ENCODE assay signal across 2 cellular contexts in the genomic region with DNA sequence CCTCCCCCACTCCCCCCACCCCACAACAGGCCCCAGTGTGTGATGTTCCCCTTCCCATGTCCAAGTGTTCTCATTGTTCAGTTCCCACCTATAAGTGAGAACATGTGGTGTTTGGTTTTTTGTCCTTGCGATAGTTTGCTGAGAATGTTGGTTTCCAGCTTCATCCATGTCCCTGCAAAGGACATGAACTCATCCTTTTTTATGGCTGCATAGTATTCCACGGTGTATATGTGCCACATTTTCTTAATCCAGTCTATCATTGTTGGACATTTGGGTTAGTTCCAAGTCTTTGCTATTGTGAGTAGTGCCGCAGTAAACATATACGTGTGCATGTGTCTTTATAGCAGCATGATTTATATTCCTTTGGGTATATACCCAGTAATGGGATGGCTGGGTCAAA.
DNase-seq lines count a peak whose midpoint lies in the region; ATAC-seq, FAIRE-seq and TF ChIP-seq lines count a peak whose summit lies in the region.
"Not testable (repeated sequence)": the region's sequence is repeated elsewhere in the genome, so short reads cannot be mapped to it uniquely, and the experiment has no call there.

No MANE protein-coding gene starts in this region.

- intact Hi-C loops in K562 (cut with micrococcal nuclease): not testable (repeated sequence)

- TF ChIP-seq CTCF in HEK293 (tag by site-specific recombination; IDR thresholded peaks at IDR 0.05); K562 (IDR thresholded peaks at IDR 0.05 in 2 of 3, conservative IDR thresholded peaks at IDR 0.05 in 1 of 3; ENCODE audit: insufficient read depth in 2 of 3, low read depth in 1 of 3, low read length in 3 of 3): not testable (repeated sequence)

- H3K27me3 ChIP-seq in K562 (ENCODE audit: control insufficient read depth in 2 of 2, insufficient read depth in 2 of 2, low read length in 2 of 2): not testable (repeated sequence)

- not testable (repeated sequence) for H3K36me3 ChIP-seq in HEK293 (ENCODE audit: control insufficient read depth in 2 of 2, insufficient read depth in 1 of 2, low read length in 2 of 2); K562 (ENCODE audit: control insufficient read depth, insufficient read depth, low read length)

- not testable (repeated sequence) for H3K27ac ChIP-seq in HEK293 (ENCODE audit: extremely low read depth, low read depth, low read length); K562 (ENCODE audit: extremely low read depth, low read depth, low read length)

- POLR2A ChIA-PET in HEK293 (lab: Yijun Ruan, JAX); K562 (lab: Yijun Ruan, JAX): not testable (repeated sequence)

- not testable (repeated sequence) for H3K4me1 ChIP-seq in HEK293 (ENCODE audit: control insufficient read depth, insufficient read depth, low read length); K562 (replicated peaks in 1 of 2; ENCODE audit: control insufficient read depth in 2 of 2, insufficient read depth in 2 of 2, low read length in 2 of 2)

- BruUV-seq in K562 (replicated peaks; lab: Mats Ljungman, UMichigan): not testable (repeated sequence)

- ATAC-seq in K562: not testable (repeated sequence)

- CTCF ChIA-PET in HEK293 (lab: Yijun Ruan, JAX); K562 (lab: Yijun Ruan, JAX; ENCODE audit: low intra/inter-chr PET ratio): not testable (repeated sequence)

- TF ChIP-seq EP300 in K562 (IDR thresholded peaks at IDR 0.05; ENCODE audit: low read length): not testable (repeated sequence)

- FAIRE-seq in K562 (lab: Jason Lieb, UNC): not testable (repeated sequence)

- H3K9me3 ChIP-seq in HEK293 (ENCODE audit: control insufficient read depth, insufficient read depth, low read depth, low read length); K562 (replicated peaks; ENCODE audit: control insufficient read depth, insufficient read depth, low read depth, low read length): not testable (repeated sequence)

- not testable (repeated sequence) for DNase-seq in K562 (ENCODE audit: extremely low read depth in 1 of 4, low spot score in 3 of 4)

- TF ChIP-seq RAD21 in K562 (CRISPR knock-in tag; conservative IDR thresholded peaks at IDR 0.05 in 1 of 2, IDR thresholded peaks at IDR 0.05 in 1 of 2): not testable (repeated sequence)

- WGBS in K562 (ENCODE audit: insufficient coverage, low coverage, missing lambda C conversion rate): 77% methylated on average over 3 of the region's 4 CpGs

- H3K4me3 ChIP-seq in HEK293 (ENCODE audit: low read depth, low read length); K562: not testable (repeated sequence)

- not testable (repeated sequence) for H3K9me1 ChIP-seq in K562 (ENCODE audit: control insufficient read depth, insufficient read depth, low read length)

- not testable (repeated sequence) for H3K79me2 ChIP-seq in K562 (ENCODE audit: control insufficient read depth, insufficient read depth, low read length)

- H4K20me1 ChIP-seq in K562 (replicated peaks; ENCODE audit: control insufficient read depth, insufficient read depth, low read length): not testable (repeated sequence)

- in situ Hi-C loops in K562 (cut with MboI): not testable (repeated sequence)

- not testable (repeated sequence) for H3K9ac ChIP-seq in K562 (ENCODE audit: insufficient read depth in 1 of 2, low read depth in 2 of 2, low read length in 2 of 2)

- TF ChIP-seq POLR2A in K562 (conservative IDR thresholded peaks at IDR 0.05): not testable (repeated sequence)

- not testable (repeated sequence) for H3K4me2 ChIP-seq in K562 (ENCODE audit: insufficient read depth, low read length)

- not testable (repeated sequence) for H2AFZ ChIP-seq in K562 (ENCODE audit: low read depth, low read length)

TF ChIP-seq in HEK293, 187 proteins besides CTCF, POLR2A, EP300 and RAD21:
- TF ChIP-seq, protein P1, sequence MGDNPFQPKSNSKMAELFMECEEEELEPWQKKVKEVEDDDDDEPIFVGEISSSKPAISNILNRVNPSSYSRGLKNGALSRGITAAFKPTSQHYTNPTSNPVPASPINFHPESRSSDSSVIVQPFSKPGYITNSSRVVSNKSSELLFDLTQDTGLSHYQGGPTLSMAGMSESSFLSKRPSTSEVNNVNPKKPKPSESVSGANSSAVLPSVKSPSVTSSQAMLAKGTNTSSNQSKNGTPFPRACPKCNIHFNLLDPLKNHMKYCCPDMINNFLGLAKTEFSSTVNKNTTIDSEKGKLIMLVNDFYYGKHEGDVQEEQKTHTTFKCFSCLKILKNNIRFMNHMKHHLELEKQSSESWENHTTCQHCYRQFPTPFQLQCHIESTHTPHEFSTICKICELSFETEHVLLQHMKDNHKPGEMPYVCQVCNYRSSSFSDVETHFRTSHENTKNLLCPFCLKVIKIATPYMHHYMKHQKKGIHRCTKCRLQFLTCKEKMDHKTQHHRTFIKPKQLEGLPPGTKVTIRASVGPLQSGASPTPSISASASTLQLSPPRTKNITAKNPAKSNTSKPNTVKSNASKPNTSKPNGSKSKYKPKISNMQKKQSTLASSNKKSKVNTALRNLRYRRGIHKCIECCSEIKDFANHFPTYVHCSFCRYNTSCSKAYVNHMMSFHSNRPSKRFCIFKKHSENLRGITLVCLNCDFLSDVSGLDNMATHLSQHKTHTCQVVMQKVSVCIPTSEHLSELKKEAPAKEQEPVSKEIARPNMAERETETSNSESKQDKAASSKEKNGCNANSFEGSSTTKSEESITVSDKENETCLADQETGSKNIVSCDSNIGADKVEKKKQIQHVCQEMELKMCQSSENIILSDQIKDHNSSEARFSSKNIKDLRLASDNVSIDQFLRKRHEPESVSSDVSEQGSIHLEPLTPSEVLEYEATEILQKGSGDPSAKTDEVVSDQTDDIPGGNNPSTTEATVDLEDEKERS (tag by site-specific recombination; IDR thresholded peaks at IDR 0.05): peak; percentile 53; the same call in 1 of the 2 replicates
- TF ChIP-seq ZNF146 (tag by site-specific recombination; IDR thresholded peaks at IDR 0.05): peak; percentile 69

TF ChIP-seq in K562, 482 proteins besides CTCF, POLR2A, EP300 and RAD21:
- peak; percentile 49 for TF ChIP-seq ZNF146 (CRISPR knock-in tag; IDR thresholded peaks at IDR 0.05; ENCODE audit: unreplicated experiment)
- TF ChIP-seq KDM1A (IDR thresholded peaks at IDR 0.05): peak in 1 of 2 experiments; percentile 27; a peak in 1 of 4 replicates
- peak; percentile 78; the same call in 1 of the 2 replicates for TF ChIP-seq BCOR (IDR thresholded peaks at IDR 0.05)
